ENCODE assay signal across 1 cellular context in genomic region chr2:226515344-226516055, GRCh38.
TF ChIP-seq lines count a peak whose summit lies in the region.

No MANE protein-coding gene starts in this region.

TF ChIP-seq in HepG2, 621 proteins besides CTCF, POLR2A, EP300 and RAD21 (continued from another document and continues in another):
- TF ChIP-seq, protein P1, sequence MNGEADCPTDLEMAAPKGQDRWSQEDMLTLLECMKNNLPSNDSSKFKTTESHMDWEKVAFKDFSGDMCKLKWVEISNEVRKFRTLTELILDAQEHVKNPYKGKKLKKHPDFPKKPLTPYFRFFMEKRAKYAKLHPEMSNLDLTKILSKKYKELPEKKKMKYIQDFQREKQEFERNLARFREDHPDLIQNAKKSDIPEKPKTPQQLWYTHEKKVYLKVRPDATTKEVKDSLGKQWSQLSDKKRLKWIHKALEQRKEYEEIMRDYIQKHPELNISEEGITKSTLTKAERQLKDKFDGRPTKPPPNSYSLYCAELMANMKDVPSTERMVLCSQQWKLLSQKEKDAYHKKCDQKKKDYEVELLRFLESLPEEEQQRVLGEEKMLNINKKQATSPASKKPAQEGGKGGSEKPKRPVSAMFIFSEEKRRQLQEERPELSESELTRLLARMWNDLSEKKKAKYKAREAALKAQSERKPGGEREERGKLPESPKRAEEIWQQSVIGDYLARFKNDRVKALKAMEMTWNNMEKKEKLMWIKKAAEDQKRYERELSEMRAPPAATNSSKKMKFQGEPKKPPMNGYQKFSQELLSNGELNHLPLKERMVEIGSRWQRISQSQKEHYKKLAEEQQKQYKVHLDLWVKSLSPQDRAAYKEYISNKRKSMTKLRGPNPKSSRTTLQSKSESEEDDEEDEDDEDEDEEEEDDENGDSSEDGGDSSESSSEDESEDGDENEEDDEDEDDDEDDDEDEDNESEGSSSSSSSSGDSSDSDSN (CRISPR knock-in tag; IDR thresholded peaks at IDR 0.05) = no peak
- peak; percentile 51; the same call in 1 of the 2 replicates for TF ChIP-seq ATF1 (CRISPR knock-in tag; IDR thresholded peaks at IDR 0.05)
- no peak for TF ChIP-seq ATF7-NPFF (CRISPR knock-in tag; IDR thresholded peaks at IDR 0.05; ENCODE audit: low read depth)
- TF ChIP-seq ZNF281 (CRISPR knock-in tag; IDR thresholded peaks at IDR 0.05; ENCODE audit: borderline replicate concordance) = peak; percentile 79; the same call in 1 of the 2 replicates
- TF ChIP-seq, protein P2, sequence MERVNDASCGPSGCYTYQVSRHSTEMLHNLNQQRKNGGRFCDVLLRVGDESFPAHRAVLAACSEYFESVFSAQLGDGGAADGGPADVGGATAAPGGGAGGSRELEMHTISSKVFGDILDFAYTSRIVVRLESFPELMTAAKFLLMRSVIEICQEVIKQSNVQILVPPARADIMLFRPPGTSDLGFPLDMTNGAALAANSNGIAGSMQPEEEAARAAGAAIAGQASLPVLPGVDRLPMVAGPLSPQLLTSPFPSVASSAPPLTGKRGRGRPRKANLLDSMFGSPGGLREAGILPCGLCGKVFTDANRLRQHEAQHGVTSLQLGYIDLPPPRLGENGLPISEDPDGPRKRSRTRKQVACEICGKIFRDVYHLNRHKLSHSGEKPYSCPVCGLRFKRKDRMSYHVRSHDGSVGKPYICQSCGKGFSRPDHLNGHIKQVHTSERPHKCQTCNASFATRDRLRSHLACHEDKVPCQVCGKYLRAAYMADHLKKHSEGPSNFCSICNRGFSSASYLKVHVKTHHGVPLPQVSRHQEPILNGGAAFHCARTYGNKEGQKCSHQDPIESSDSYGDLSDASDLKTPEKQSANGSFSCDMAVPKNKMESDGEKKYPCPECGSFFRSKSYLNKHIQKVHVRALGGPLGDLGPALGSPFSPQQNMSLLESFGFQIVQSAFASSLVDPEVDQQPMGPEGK (CRISPR knock-in tag; IDR thresholded peaks at IDR 0.05) = peak; percentile 49; the same call in 1 of the 2 replicates
- TF ChIP-seq ZNF589 (CRISPR knock-in tag; conservative IDR thresholded peaks at IDR 0.05) = no peak
- TF ChIP-seq, protein P3, sequence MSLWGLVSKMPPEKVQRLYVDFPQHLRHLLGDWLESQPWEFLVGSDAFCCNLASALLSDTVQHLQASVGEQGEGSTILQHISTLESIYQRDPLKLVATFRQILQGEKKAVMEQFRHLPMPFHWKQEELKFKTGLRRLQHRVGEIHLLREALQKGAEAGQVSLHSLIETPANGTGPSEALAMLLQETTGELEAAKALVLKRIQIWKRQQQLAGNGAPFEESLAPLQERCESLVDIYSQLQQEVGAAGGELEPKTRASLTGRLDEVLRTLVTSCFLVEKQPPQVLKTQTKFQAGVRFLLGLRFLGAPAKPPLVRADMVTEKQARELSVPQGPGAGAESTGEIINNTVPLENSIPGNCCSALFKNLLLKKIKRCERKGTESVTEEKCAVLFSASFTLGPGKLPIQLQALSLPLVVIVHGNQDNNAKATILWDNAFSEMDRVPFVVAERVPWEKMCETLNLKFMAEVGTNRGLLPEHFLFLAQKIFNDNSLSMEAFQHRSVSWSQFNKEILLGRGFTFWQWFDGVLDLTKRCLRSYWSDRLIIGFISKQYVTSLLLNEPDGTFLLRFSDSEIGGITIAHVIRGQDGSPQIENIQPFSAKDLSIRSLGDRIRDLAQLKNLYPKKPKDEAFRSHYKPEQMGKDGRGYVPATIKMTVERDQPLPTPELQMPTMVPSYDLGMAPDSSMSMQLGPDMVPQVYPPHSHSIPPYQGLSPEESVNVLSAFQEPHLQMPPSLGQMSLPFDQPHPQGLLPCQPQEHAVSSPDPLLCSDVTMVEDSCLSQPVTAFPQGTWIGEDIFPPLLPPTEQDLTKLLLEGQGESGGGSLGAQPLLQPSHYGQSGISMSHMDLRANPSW (CRISPR knock-in tag; IDR thresholded peaks at IDR 0.05; ENCODE audit: borderline replicate concordance) = peak; percentile 71; the same call in 1 of the 2 replicates
- TF ChIP-seq ZBTB46 (CRISPR knock-in tag; IDR thresholded peaks at IDR 0.05; ENCODE audit: borderline replicate concordance) = no peak
- TF ChIP-seq, protein P4, sequence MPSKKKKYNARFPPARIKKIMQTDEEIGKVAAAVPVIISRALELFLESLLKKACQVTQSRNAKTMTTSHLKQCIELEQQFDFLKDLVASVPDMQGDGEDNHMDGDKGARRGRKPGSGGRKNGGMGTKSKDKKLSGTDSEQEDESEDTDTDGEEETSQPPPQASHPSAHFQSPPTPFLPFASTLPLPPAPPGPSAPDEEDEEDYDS (CRISPR knock-in tag; IDR thresholded peaks at IDR 0.05) = peak; percentile 56; the same call in 1 of the 2 replicates
- TF ChIP-seq GFI1 (CRISPR knock-in tag; IDR thresholded peaks at IDR 0.05; ENCODE audit: borderline replicate concordance) = no peak
- no peak for TF ChIP-seq ZBTB42 (CRISPR knock-in tag; IDR thresholded peaks at IDR 0.05)
- no peak for TF ChIP-seq AGO2 (optimal IDR thresholded peaks at IDR 0.05; ENCODE audit: low read depth, low read length)
- no peak for TF ChIP-seq HOXA9 (CRISPR knock-in tag; IDR thresholded peaks at IDR 0.05; ENCODE audit: borderline replicate concordance)
- no peak for TF ChIP-seq NKX3-1 (CRISPR knock-in tag; IDR thresholded peaks at IDR 0.05)
- no peak for TF ChIP-seq ZNF850 (CRISPR knock-in tag; conservative IDR thresholded peaks at IDR 0.05)
- 0 out of 2 replicates have a peak, but pooled peaks have one; percentile 38 for TF ChIP-seq IRF2 (CRISPR knock-in tag; IDR thresholded peaks at IDR 0.05)
- peak; percentile 75; the same call in 1 of the 2 replicates for TF ChIP-seq SOX5 (CRISPR knock-in tag; IDR thresholded peaks at IDR 0.05; ENCODE audit: borderline replicate concordance)
- TF ChIP-seq NAIF1 (CRISPR knock-in tag; IDR thresholded peaks at IDR 0.05; ENCODE audit: borderline replicate concordance) = peak; percentile 35; the same call in 1 of the 2 replicates
- TF ChIP-seq TAF15 (IDR thresholded peaks at IDR 0.05; ENCODE audit: low read depth, low read length, poor library complexity, severe bottlenecking) = no peak
- no peak for TF ChIP-seq JARID2 (CRISPR knock-in tag; IDR thresholded peaks at IDR 0.05; ENCODE audit: insufficient replicate concordance)
- no peak for TF ChIP-seq SIN3B (IDR thresholded peaks at IDR 0.05; ENCODE audit: low read length)
- TF ChIP-seq HCFC1 (IDR thresholded peaks at IDR 0.05; ENCODE audit: low read depth, low read length) = no peak
- no peak for TF ChIP-seq SNAPC5 (CRISPR knock-in tag; IDR thresholded peaks at IDR 0.05; ENCODE audit: borderline replicate concordance)
- TF ChIP-seq ZNF484 (CRISPR knock-in tag; IDR thresholded peaks at IDR 0.05; ENCODE audit: borderline replicate concordance, low read depth) = no peak
- no peak for TF ChIP-seq CBFB (CRISPR knock-in tag; IDR thresholded peaks at IDR 0.05)
- 0 out of 2 replicates have a peak, but pooled peaks have one; percentile 62 for TF ChIP-seq HNF4G (IDR thresholded peaks at IDR 0.05; ENCODE audit: borderline replicate concordance, low read depth, low read length)
- no peak for TF ChIP-seq HNF4G (CRISPR knock-in tag; IDR thresholded peaks at IDR 0.05; ENCODE audit: borderline replicate concordance, low read depth)
- TF ChIP-seq CEBPB (IDR thresholded peaks at IDR 0.05; ENCODE audit: borderline replicate concordance, low read depth, low read length) = peak; percentile 54; the same call in 1 of the 2 replicates
- no peak for TF ChIP-seq YY1 (IDR thresholded peaks at IDR 0.05; ENCODE audit: insufficient read depth, insufficient replicate concordance, low read depth, low read length)
- no peak for TF ChIP-seq SMAD9 (CRISPR knock-in tag; IDR thresholded peaks at IDR 0.05)
- TF ChIP-seq ZBTB7A (CRISPR knock-in tag; IDR thresholded peaks at IDR 0.05) = no peak
- no peak for TF ChIP-seq ZSCAN21 (CRISPR knock-in tag; IDR thresholded peaks at IDR 0.05; ENCODE audit: borderline replicate concordance)
- no peak for TF ChIP-seq TRIM24 (CRISPR knock-in tag; IDR thresholded peaks at IDR 0.05)
- no peak for TF ChIP-seq ZNF513 (CRISPR knock-in tag; conservative IDR thresholded peaks at IDR 0.05)
- no peak for TF ChIP-seq ELK4 (CRISPR knock-in tag; IDR thresholded peaks at IDR 0.05; ENCODE audit: borderline replicate concordance)
- no peak for TF ChIP-seq TERF1 (CRISPR knock-in tag; IDR thresholded peaks at IDR 0.05)
- TF ChIP-seq ZNF501 (CRISPR knock-in tag; IDR thresholded peaks at IDR 0.05) = no peak
- TF ChIP-seq ZMYM2 (CRISPR knock-in tag; IDR thresholded peaks at IDR 0.05) = peak; percentile 81
- TF ChIP-seq PRDM10 (CRISPR knock-in tag; IDR thresholded peaks at IDR 0.05; ENCODE audit: low read depth) = no peak
- no peak for TF ChIP-seq NPAS2 (CRISPR knock-in tag; IDR thresholded peaks at IDR 0.05; ENCODE audit: borderline replicate concordance)
